In genomic region chr5:128083033-128083810, GRCh38 we compare ENCODE assay signal across 8 cellular contexts. TPM values are rescaled to one million over a fixed set of nuclear protein-coding genes. Genes with fewer than 3 reads are reported as not detected.
DNase-seq lines count a peak whose midpoint lies in the region; ATAC-seq and TF ChIP-seq lines count a peak whose summit lies in the region.

Gene SLC12A2, plus strand, starts transcription at chr5:128083766. Its CDS starts 189 bp downstream, at chr5:128083955.

- H3K27ac Mint-ChIP-seq in activated B cell treated with CpG ODN at 0.5 μM for 24 hours (peak within 1 kb of the TSS; percentile 97), immature natural killer cell (peak within 1 kb of the TSS; percentile 94 to 99 (median 96))

- CTCF ChIA-PET in activated B cell treated with CpG ODN at 0.5 μM for 24 hours (lab: Charles Lee), result no interaction called here

- H3K4me3 ChIP-seq in cardiac fibroblast (replicated peaks in 1 of 2; ENCODE audit: low read depth in 2 of 2, low read length in 2 of 2), result peak within 1 kb of the TSS; percentile 88 to 92

- H3K36me3 Mint-ChIP-seq in activated B cell treated with CpG ODN at 0.5 μM for 24 hours (ENCODE audit: low read depth) (peaks cover 12% of the 10 kb centered on the region), immature natural killer cell (peaks cover 0 to 4% (median 0%) of the 10 kb centered on the region in 3 donors)

- intact Hi-C loops in activated B cell treated with CpG ODN at 0.5 μM for 24 hours (cut with micrococcal nuclease), result loop anchor here (1.0 to 5.0 kb wide), 8 partner anchors 118 to 1482 kb away; partner anchors contain the start of genes ISOC1, LMNB1, MARCHF3 and PHAX

- H3K9me3 Mint-ChIP-seq in activated B cell treated with CpG ODN at 0.5 μM for 24 hours (no peaks in the 10 kb centered on the region), immature natural killer cell (no peaks in the 10 kb centered on the region)

- H3K4me3 Mint-ChIP-seq in activated B cell treated with CpG ODN at 0.5 μM for 24 hours (peak within 1 kb of the TSS; percentile 95), immature natural killer cell (peak within 1 kb of the TSS; percentile 92 to 95 (median 93))

- peak; percentile 86 for DNase-seq in AG08395 (ENCODE audit: low spot score)
- DNase-seq in NCI-H226, result peak; percentile 91
- peak; percentile 92 for DNase-seq in activated B cell treated with CpG ODN at 0.5 μM for 24 hours
- DNase-seq in cardiac fibroblast (ENCODE audit: low read depth in 2 of 2), result peak; percentile 98
- DNase-seq in immature natural killer cell, result peak; percentile 94 to 98 (median 96)
- peak; percentile 93 for DNase-seq in smooth muscle cell of the brain vasculature (ENCODE audit: low read depth, low spot score)

- H3K27me3 Mint-ChIP-seq in activated B cell treated with CpG ODN at 0.5 μM for 24 hours, result no peaks in the 10 kb centered on the region
- H3K27me3 Mint-ChIP-seq in immature natural killer cell (ENCODE audit: low read depth in 3 of 3), result peaks cover 11 to 15% (median 13%) of the 10 kb centered on the region in 3 donors

- POLR2A ChIA-PET in activated B cell treated with CpG ODN at 0.5 μM for 24 hours (lab: Charles Lee), result interaction anchor here (0.7 to 1.5 kb wide), 7 partner anchors 11 to 1305 kb away, joined by 3 to 4 read pairs (median 3); no protein-coding TSS in a partner anchor

- H3K4me1 Mint-ChIP-seq in activated B cell treated with CpG ODN at 0.5 μM for 24 hours (peaks cover 72% of the 10 kb centered on the region), immature natural killer cell (peaks cover 41 to 62% of the 10 kb centered on the region in 2 donors)

- peak; percentile 66 for ATAC-seq in GM18909 (IDR thresholded peaks at IDR 0.05; ENCODE audit: poor library complexity, unreplicated experiment)
- ATAC-seq in HG03159 (IDR thresholded peaks at IDR 0.05; ENCODE audit: unreplicated experiment), result peak; percentile 61
- peak; percentile 75 for ATAC-seq in activated B cell treated with CpG ODN at 0.5 μM for 24 hours (ENCODE audit: low read depth)

- TF ChIP-seq CTCF in activated B cell treated with CpG ODN at 0.5 μM for 24 hours (IDR thresholded peaks at IDR 0.05), result no peak
- TF ChIP-seq CTCF in cardiac fibroblast (IDR thresholded peaks at IDR 0.05; ENCODE audit: low read depth, low read length), result no peak

RNA-seq across cellular contexts. Expression of gene SLC12A2, which starts in this region (rescaled TPM):
- 19.9 and 20.6 TPM in 2 replicates for total RNA-seq in activated B cell treated with CpG ODN at 0.5 μM for 24 hours
- 1 to 10 TPM; 2.9 to 7.0 (median 5.0) TPM for polyA plus RNA-seq in immature natural killer cell

Comparison
In these comparisons a context has a peak if more than half of its experiments do, and no peak if none do; other contexts are left out.
1. Peak in every context shown above with its lines: DNase-seq, ATAC-seq and H3K4me3 ChIP-seq.